1 cellular context compared by ENCODE assay signal in genomic region chr20:38747495-38748096, GRCh38.
TF ChIP-seq lines count a peak whose summit lies in the region.

No MANE protein-coding gene starts in this region.

TF ChIP-seq in K562, 482 proteins besides CTCF, POLR2A, EP300 and RAD21 (continued from another document):
- TF ChIP-seq ELK1 (CRISPR knock-in tag; IDR thresholded peaks at IDR 0.05) (no peak), MGA (IDR thresholded peaks at IDR 0.05) (peak; percentile 94), U2AF2 (optimal IDR thresholded peaks at IDR 0.05; ENCODE audit: low read depth, low read length) (no peak), RFX7 (CRISPR knock-in tag; IDR thresholded peaks at IDR 0.05) (no peak), GATAD2B (IDR thresholded peaks at IDR 0.05; ENCODE audit: borderline replicate concordance) (0 out of 2 replicates have a peak, but pooled peaks have one; percentile 12), ZC3H4 (CRISPR knock-in tag; IDR thresholded peaks at IDR 0.05; ENCODE audit: borderline replicate concordance) (no peak), SMAD4 (CRISPR knock-in tag; conservative IDR thresholded peaks at IDR 0.05) (0 out of 2 replicates have a peak, but pooled peaks have one; percentile 29), MAX (CRISPR knock-in tag; IDR thresholded peaks at IDR 0.05) (peak; percentile 38), RAD51 (IDR thresholded peaks at IDR 0.05; ENCODE audit: borderline replicate concordance, low read depth) (no peak), RFX5 (IDR thresholded peaks at IDR 0.05; ENCODE audit: low read depth, low read length) (no peak), COPS2 (conservative IDR thresholded peaks at IDR 0.05) (no peak), SRF (CRISPR knock-in tag; IDR thresholded peaks at IDR 0.05) (no peak), USF1 (CRISPR knock-in tag; IDR thresholded peaks at IDR 0.05) (peak; percentile 51; the same call in 1 of the 2 replicates), SNIP1 (IDR thresholded peaks at IDR 0.05; ENCODE audit: low read depth) (no peak)
